Comparison of ENCODE assay signal across 8 cellular contexts in genomic region chr19:48490980-48491792, GRCh38. TPM values are rescaled to one million over a fixed set of nuclear protein-coding genes. Genes with fewer than 3 reads are reported as not detected.
DNase-seq lines count a peak whose midpoint lies in the region; ATAC-seq and TF ChIP-seq lines count a peak whose summit lies in the region.

No MANE protein-coding gene starts in this region.

- H3K4me1 ChIP-seq in OCI-LY7 (ENCODE audit: insufficient read depth, low read length, poor library complexity, severe bottlenecking): peaks cover 31% of the 10 kb centered on the region

- H3K27ac ChIP-seq in OCI-LY7 (ENCODE audit: low read depth, low read length, poor library complexity, severe bottlenecking): no peak overlapping the region

- no peaks in the 10 kb centered on the region for H4K20me1 ChIP-seq in OCI-LY7 (ENCODE audit: insufficient read depth, low read length)

- intact Hi-C loops in OCI-LY7 (cut with micrococcal nuclease; ENCODE audit: unreplicated experiment) (no loop called here), left colon (cut with DNase I, micrococcal nuclease) (no loop called here)

- peak overlapping the region; percentile 44 for H3K4me3 ChIP-seq in OCI-LY7 (ENCODE audit: low read depth, low read length, poor library complexity, severe bottlenecking)

- H3K4me2 ChIP-seq in OCI-LY7 (ENCODE audit: low read length): peak overlapping the region; percentile 63

- H3K79me2 ChIP-seq in OCI-LY7 (ENCODE audit: insufficient read depth, low read depth, low read length): no peaks in the 10 kb centered on the region

- CTCF ChIA-PET in OCI-LY7 (lab: Charles Lee; ENCODE audit: unreplicated experiment): no interaction called here

- TF ChIP-seq CTCF in OCI-LY7 (conservative IDR thresholded peaks at IDR 0.05; ENCODE audit: low read length) (no peak), omental fat pad (IDR thresholded peaks at IDR 0.05) (no peak)

- H2AFZ ChIP-seq in OCI-LY7 (ENCODE audit: low read length): no peak overlapping the region

- POLR2A ChIA-PET in OCI-LY7 (lab: Charles Lee): interaction anchor here (0.7 kb wide), 2 partner anchors 80 to 182 kb away, joined by 3 to 4 read pairs; no protein-coding TSS in a partner anchor

- no TSS peak for BruUV-seq in OCI-LY7 (replicated peaks; lab: Mats Ljungman, UMichigan)

- no peaks in the 10 kb centered on the region for H3K36me3 ChIP-seq in OCI-LY7 (ENCODE audit: insufficient read depth, low read length)

- DNase-seq in NCI-H2081 (lab: John Stamatoyannopoulos, UW): peak; percentile 31 to 36
- DNase-seq in NCI-H2081 treated with DMSO at 0.1 percent for 48 hours (lab: John Stamatoyannopoulos, UW): no peak
- peak; percentile 80 for DNase-seq in OCI-LY7 (ENCODE audit: low spot score)
- DNase-seq in activated naive CD4-positive, alpha-beta T cell treated with Interleukin-2 at 50 U/mL for 16 hours: peak; percentile 53
- DNase-seq in left colon: peak; percentile 52 to 64
- no peak for DNase-seq in kidney glomerular epithelial cell (lab: John Stamatoyannopoulos, UW)
- no peak for DNase-seq in omental fat pad (ENCODE audit: low spot score)

- ATAC-seq in left colon: no peak
- ATAC-seq in HG03378 (IDR thresholded peaks at IDR 0.05; ENCODE audit: unreplicated experiment): no peak
- ATAC-seq in omental fat pad (ENCODE audit: low FRiP score): no peak

- H3K9me3 ChIP-seq in OCI-LY7 (ENCODE audit: low read length): no peaks in the 10 kb centered on the region

- no peaks in the 10 kb centered on the region for H3K9me2 ChIP-seq in OCI-LY7 (ENCODE audit: insufficient read depth, low read length)

RNA-seq across cellular contexts. Expression of gene LMTK3, which starts 20.4 kb away (rescaled TPM):
- 1.3 and 2.3 TPM in 2 replicates for total RNA-seq in OCI-LY7 (2014; rRNA removed; shearing (Covaris generic))
- total RNA-seq in OCI-LY7 (2022) (9.7 and 11.5 TPM in 2 replicates), left colon (1 to 10 TPM in 1 of 2 donors, under 1 TPM in 1; 0.87 to 1.1 TPM), omental fat pad (under 1 TPM; 0.12 to 0.47 (median 0.39) TPM)

RNA-seq across cellular contexts. Expression of gene CYTH2, which starts 22.0 kb away (rescaled TPM):
- 44.0 and 46.6 TPM in 2 replicates for total RNA-seq in OCI-LY7 (2014; rRNA removed; shearing (Covaris generic))
- total RNA-seq in OCI-LY7 (2022): 53.2 and 74.8 TPM in 2 replicates
- total RNA-seq in left colon: 10 to 100 TPM; 68.3 to 75.6 TPM
- 10 to 100 TPM; 19.2 to 49.7 (median 26.8) TPM for total RNA-seq in omental fat pad

RNA-seq across cellular contexts. Expression of gene KCNJ14, which starts 35.8 kb away (rescaled TPM):
- 0.57 and 0.85 TPM in 2 replicates for total RNA-seq in OCI-LY7 (2014; rRNA removed; shearing (Covaris generic))
- total RNA-seq in OCI-LY7 (2022) (2.5 and 2.6 TPM in 2 replicates), left colon (1 to 10 TPM in 1 of 2 donors, under 1 TPM in 1; 0.34 to 1.2 TPM), omental fat pad (1 to 10 TPM in 2 of 4 donors, under 1 TPM in 2; 0.56 to 2.2 (median 1.1) TPM)

RNA-seq across cellular contexts. Expression of gene GRWD1, which starts 45.4 kb away (rescaled TPM):
- total RNA-seq in OCI-LY7 (2014; rRNA removed; shearing (Covaris generic)): 34.4 and 35.8 TPM in 2 replicates
- total RNA-seq in OCI-LY7 (2022) (26.3 and 32.1 TPM in 2 replicates), left colon (10 to 100 TPM; 22.3 to 25.1 TPM), omental fat pad (10 to 100 TPM; 19.5 to 90.5 (median 31.5) TPM)

Comparison
In these comparisons a context has a peak if more than half of its experiments do, and no peak if none do; other contexts are left out.
1. DNase-seq: peak in NCI-H2081 (2 of 2), OCI-LY7 (single experiment), activated naive CD4-positive, alpha-beta T cell treated with Interleukin-2 at 50 U/mL for 16 hours (single experiment) and left colon (2 of 2); none in NCI-H2081 treated with DMSO at 0.1 percent for 48 hours (single experiment), kidney glomerular epithelial cell (single experiment) and omental fat pad (single experiment).